ENCODE assay signal across 9 cellular contexts in the genomic region with DNA sequence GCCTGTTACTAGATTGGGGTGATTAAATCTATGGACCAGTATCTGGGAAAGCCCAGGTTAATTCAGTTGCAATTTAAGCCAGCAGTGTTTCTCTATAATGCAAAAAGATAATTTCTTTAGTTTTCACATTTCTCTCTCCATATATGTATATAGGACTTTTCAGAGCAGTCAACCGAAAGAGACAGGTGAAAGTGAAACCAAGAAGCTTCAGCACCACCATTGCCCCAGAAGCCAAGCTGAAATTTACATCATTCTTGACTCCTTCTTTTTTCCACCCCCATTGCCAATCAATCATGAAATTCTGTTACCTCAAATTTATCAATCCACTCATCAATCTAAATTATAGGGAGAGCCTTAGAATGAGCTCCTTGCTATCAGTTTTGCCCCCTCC. TPM values are rescaled to one million over a fixed set of nuclear protein-coding genes. Genes with fewer than 3 reads are reported as not detected.
DNase-seq lines count a peak whose midpoint lies in the region; ATAC-seq lines count a peak whose summit lies in the region.
"Had no signal": no experiment of that assay in that cellular context is flagged by ENCODE, and none has a peak within 500 bp of the region (broad histone marks: within the 10 kb centered on the region; RNA-seq: fewer than 3 reads in every experiment).

No MANE protein-coding gene starts in this region.

- no peaks in the 10 kb centered on the region for H3K4me1 ChIP-seq in aorta (ENCODE audit: control insufficient read depth in 1 of 2, insufficient read depth in 2 of 2, low read length in 2 of 2)

- H3K27ac ChIP-seq in aorta (ENCODE audit: low read depth in 1 of 2, low read length in 2 of 2) (no peak overlapping the region), substantia nigra (ENCODE audit: low read depth, low read length, poor library complexity, severe bottlenecking) (no peak overlapping the region)

- peak overlapping the region in 1 of 2 donors; percentile 36 for H3K4me3 ChIP-seq in aorta (ENCODE audit: low read length in 2 of 2)

- peak; percentile 34 to 38 for ATAC-seq in activated T-cell treated with anti-CD3 and anti-CD28 coated beads, Interleukin-2, amount 50 U/mL, for 72 hours (replicated peaks in 1 of 2)
- ATAC-seq in HG03060 (IDR thresholded peaks at IDR 0.05; ENCODE audit: low read depth, unreplicated experiment) (peak; percentile 55), memory B cell (ENCODE audit: low read depth) (peak; percentile 41), aorta (ENCODE audit: low FRiP score) (no peak)

- H3K27me3 ChIP-seq in aorta (ENCODE audit: control insufficient read depth in 1 of 2, insufficient read depth in 2 of 2, low read length in 1 of 2), result no peaks in the 10 kb centered on the region

- WGBS in aorta, 2 donors, result 63 to 77% methylated on average over 1 of the region's 1 CpG

- no peaks in the 10 kb centered on the region for H3K36me3 ChIP-seq in aorta (ENCODE audit: control insufficient read depth in 1 of 2, insufficient read depth in 2 of 2, low read length in 1 of 2)

- CTCF ChIA-PET in activated CD4-positive, alpha-beta memory T cell treated with anti-CD3 and anti-CD28 coated beads for 36 hours (lab: Charles Lee), result no interaction called here

- H3K36me3 Mint-ChIP-seq in activated T-cell treated with anti-CD3 and anti-CD28 coated beads, Interleukin-2, amount 50 U/mL, for 72 hours (ENCODE audit: insufficient read depth in 2 of 2), result peaks cover 3 to 4% of the 10 kb centered on the region in 2 donors
- no peaks in the 10 kb centered on the region for H3K36me3 Mint-ChIP-seq in activated CD4-positive, alpha-beta memory T cell treated with anti-CD3 and anti-CD28 coated beads for 36 hours
- no peaks in the 10 kb centered on the region for H3K36me3 Mint-ChIP-seq in memory B cell

- peak overlapping the region; percentile 24 for H3K27ac Mint-ChIP-seq in activated T-cell treated with anti-CD3 and anti-CD28 coated beads, Interleukin-2, amount 50 U/mL, for 72 hours
- H3K27ac Mint-ChIP-seq in activated CD4-positive, alpha-beta memory T cell treated with anti-CD3 and anti-CD28 coated beads for 36 hours, result no peak overlapping the region
- no peak overlapping the region for H3K27ac Mint-ChIP-seq in memory B cell

- POLR2A ChIA-PET in activated CD4-positive, alpha-beta memory T cell treated with anti-CD3 and anti-CD28 coated beads for 36 hours (lab: Charles Lee), result no interaction called here

- peaks cover 3% of the 10 kb centered on the region in 2 donors for H3K9me3 Mint-ChIP-seq in activated T-cell treated with anti-CD3 and anti-CD28 coated beads, Interleukin-2, amount 50 U/mL, for 72 hours
- peaks cover 4% of the 10 kb centered on the region for H3K9me3 Mint-ChIP-seq in activated CD4-positive, alpha-beta memory T cell treated with anti-CD3 and anti-CD28 coated beads for 36 hours
- peaks cover 5% of the 10 kb centered on the region for H3K9me3 Mint-ChIP-seq in memory B cell

- intact Hi-C loops in activated CD4-positive, alpha-beta memory T cell treated with anti-CD3 and anti-CD28 coated beads for 36 hours (cut with micrococcal nuclease), result loop anchor here (10.0 kb wide), 3 partner anchors 210 to 460 kb away; a partner anchor contains a TSS
- intact Hi-C loops in aorta (cut with DNase I) (no loop called here), posterior cingulate gyrus (cut with DNase I) (no loop called here)

- DNase-seq in activated T-cell treated with anti-CD3 and anti-CD28 coated beads, Interleukin-2, amount 50 U/mL, for 72 hours, result no peak
- no peak for DNase-seq in activated T-cell treated with anti-CD3 and anti-CD28 coated beads for 4 hours
- peak; percentile 9 for DNase-seq in activated CD4-positive, alpha-beta memory T cell treated with anti-CD3 and anti-CD28 coated beads for 36 hours
- DNase-seq in memory B cell (ENCODE audit: low spot score in 2 of 2), result no peak
- no peak for DNase-seq in aorta
- no peak for DNase-seq in posterior cingulate gyrus
- DNase-seq in substantia nigra (lab: John Stamatoyannopoulos, UW), result no peak

- H3K4me1 Mint-ChIP-seq in activated T-cell treated with anti-CD3 and anti-CD28 coated beads, Interleukin-2, amount 50 U/mL, for 72 hours (ENCODE audit: low read depth), result peaks cover 43% of the 10 kb centered on the region
- H3K4me1 Mint-ChIP-seq in activated CD4-positive, alpha-beta memory T cell treated with anti-CD3 and anti-CD28 coated beads for 36 hours (ENCODE audit: low read depth), result peaks cover 33% of the 10 kb centered on the region
- peaks cover 32% of the 10 kb centered on the region for H3K4me1 Mint-ChIP-seq in memory B cell

- H3K9me3 ChIP-seq in aorta (ENCODE audit: control insufficient read depth, low read length), result no peaks in the 10 kb centered on the region

- H3K4me3 Mint-ChIP-seq in activated T-cell treated with anti-CD3 and anti-CD28 coated beads, Interleukin-2, amount 50 U/mL, for 72 hours, result peak overlapping the region; percentile 92 to 93
- peak overlapping the region; percentile 82 for H3K4me3 Mint-ChIP-seq in activated CD4-positive, alpha-beta memory T cell treated with anti-CD3 and anti-CD28 coated beads for 36 hours
- H3K4me3 Mint-ChIP-seq in memory B cell, result peak overlapping the region; percentile 80

- H3K27me3 Mint-ChIP-seq in activated T-cell treated with anti-CD3 and anti-CD28 coated beads, Interleukin-2, amount 50 U/mL, for 72 hours (ENCODE audit: low read depth), result peaks cover 64% of the 10 kb centered on the region
- H3K27me3 Mint-ChIP-seq in activated CD4-positive, alpha-beta memory T cell treated with anti-CD3 and anti-CD28 coated beads for 36 hours, result peaks cover 26% of the 10 kb centered on the region
- H3K27me3 Mint-ChIP-seq in memory B cell, result peaks cover 36% of the 10 kb centered on the region

RNA-seq across cellular contexts. Expression of a gene that starts 2.8 kb away (rescaled TPM):
- total RNA-seq in activated T-cell treated with anti-CD3 and anti-CD28 coated beads, Interleukin-2, amount 50 U/mL, for 72 hours, result under 1 TPM; 0.37 to 0.70 TPM
- under 1 TPM; 0.27 to 0.52 TPM for total RNA-seq in activated CD4-positive, alpha-beta memory T cell treated with anti-CD3 and anti-CD28 coated beads for 36 hours
- under 1 TPM in 1 of 2 donors, not detected in 1; 0.09 TPM for total RNA-seq in aorta
- not detected for polyA plus RNA-seq in aorta
- total RNA-seq: bronchial epithelial cell had no signal
